ENCODE assay signal across 10 cellular contexts in the genomic region with DNA sequence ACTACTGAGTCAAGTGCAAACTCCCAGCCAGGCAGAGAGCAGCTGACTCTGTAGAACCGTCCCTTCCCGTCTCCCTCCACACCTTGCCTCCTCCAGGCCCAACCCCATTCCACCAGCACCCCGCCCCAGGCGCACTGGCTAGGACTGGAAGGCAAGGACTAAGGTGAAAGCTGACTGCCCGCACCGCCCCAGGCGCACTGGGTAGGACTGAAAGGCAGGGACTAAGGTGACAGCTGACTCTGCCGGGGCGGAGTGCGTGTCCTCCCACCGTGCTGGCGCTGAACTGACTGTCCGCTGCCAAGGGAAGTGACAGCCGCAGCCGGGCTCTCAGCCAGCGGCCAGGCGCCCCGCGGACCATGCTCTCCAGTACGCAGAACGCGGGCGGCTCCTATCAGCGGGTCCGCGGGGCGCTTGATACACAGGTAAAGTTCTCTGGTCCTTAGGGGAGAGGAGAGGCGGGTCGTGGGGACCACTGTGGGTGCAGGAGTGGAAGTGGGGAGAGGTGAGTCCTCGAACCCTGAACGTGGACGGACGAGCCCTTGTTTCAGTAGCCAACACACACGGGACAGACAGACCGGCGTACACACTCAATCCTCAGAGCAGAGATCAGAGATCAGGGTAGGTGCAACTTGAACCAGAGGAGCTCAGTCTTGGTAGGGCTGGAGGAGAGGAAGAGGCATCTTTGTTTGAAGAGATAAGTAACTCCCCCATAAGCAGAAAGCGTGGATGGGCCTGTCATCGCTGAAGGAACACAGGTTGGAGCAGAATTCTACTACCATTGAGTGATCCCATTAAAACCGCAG. TPM values are rescaled to one million over a fixed set of nuclear protein-coding genes. Genes with fewer than 3 reads are reported as not detected.
DNase-seq lines count a peak whose midpoint lies in the region; ATAC-seq and TF ChIP-seq lines count a peak whose summit lies in the region.
"Had no signal": no experiment of that assay in that cellular context is flagged by ENCODE, and none has a peak within 500 bp of the region (broad histone marks: within the 10 kb centered on the region; RNA-seq: fewer than 3 reads in every experiment).

No MANE protein-coding gene starts in this region.

- peak; percentile 98 to 99 (median 99) for ATAC-seq in right lobe of liver
- peak; percentile 71 to 89 for ATAC-seq in upper lobe of left lung (ENCODE audit: low FRiP score in 2 of 2)
- ATAC-seq in HG02798 (IDR thresholded peaks at IDR 0.05; ENCODE audit: poor library complexity, unreplicated experiment): no peak
- ATAC-seq: SK-N-SH treated with all-trans-retinoic acid at 6 μM for 48 hours had no signal

- H3K4me3 Mint-ChIP-seq in activated T-cell treated with anti-CD3 and anti-CD28 coated beads, Interleukin-2, amount 50 U/mL, for 24 hours: peak overlapping the region; percentile 33
- H3K4me3 Mint-ChIP-seq in dendritic cell treated with granulocyte-macrophage colony-stimulating factor and Interleukin-4, amounts not matched to agents 40 ng/mL and 50 ng/mL, for 4 days: peak overlapping the region; percentile 56

- H3K27ac Mint-ChIP-seq in activated T-cell treated with anti-CD3 and anti-CD28 coated beads, Interleukin-2, amount 50 U/mL, for 24 hours: no peak overlapping the region
- no peak overlapping the region for H3K27ac Mint-ChIP-seq in dendritic cell treated with granulocyte-macrophage colony-stimulating factor and Interleukin-4, amounts not matched to agents 40 ng/mL and 50 ng/mL, for 4 days

- TF ChIP-seq CTCF in right lobe of liver (IDR thresholded peaks at IDR 0.05) (no peak), upper lobe of left lung (IDR thresholded peaks at IDR 0.05) (no peak)

- peaks cover 55% of the 10 kb centered on the region for H3K27me3 Mint-ChIP-seq in activated T-cell treated with anti-CD3 and anti-CD28 coated beads, Interleukin-2, amount 50 U/mL, for 24 hours
- H3K27me3 Mint-ChIP-seq in dendritic cell treated with granulocyte-macrophage colony-stimulating factor and Interleukin-4, amounts not matched to agents 40 ng/mL and 50 ng/mL, for 4 days: peaks cover 13% of the 10 kb centered on the region

- H3K36me3 ChIP-seq in right lobe of liver (no peaks in the 10 kb centered on the region), upper lobe of left lung (no peaks in the 10 kb centered on the region)
- H3K36me3 ChIP-seq: BLaER1 had no signal

- intact Hi-C loops in dendritic cell treated with granulocyte-macrophage colony-stimulating factor and Interleukin-4, amounts not matched to agents 40 ng/mL and 50 ng/mL, for 4 days (cut with micrococcal nuclease): no loop called here
- intact Hi-C loops in right lobe of liver (cut with DNase I): no loop called here

- no peaks in the 10 kb centered on the region for H3K36me3 Mint-ChIP-seq in activated T-cell treated with anti-CD3 and anti-CD28 coated beads, Interleukin-2, amount 50 U/mL, for 24 hours (ENCODE audit: low read depth)
- no peaks in the 10 kb centered on the region for H3K36me3 Mint-ChIP-seq in dendritic cell treated with granulocyte-macrophage colony-stimulating factor and Interleukin-4, amounts not matched to agents 40 ng/mL and 50 ng/mL, for 4 days (ENCODE audit: low read depth)

- TF ChIP-seq EP300 in upper lobe of left lung (IDR thresholded peaks at IDR 0.05): no peak

- peak overlapping the region; percentile 14 to 44 (median 19) for H3K4me3 ChIP-seq in right lobe of liver
- peak overlapping the region in 3 of 4 donors; percentile 25 to 39 (median 35) for H3K4me3 ChIP-seq in upper lobe of left lung
- H3K4me3 ChIP-seq: BLaER1 had no signal

- H3K27me3 ChIP-seq in right lobe of liver (no peaks in the 10 kb centered on the region), upper lobe of left lung (no peaks in the 10 kb centered on the region)
- H3K27me3 ChIP-seq: BLaER1 had no signal

- no peaks in the 10 kb centered on the region for H3K9me3 Mint-ChIP-seq in activated T-cell treated with anti-CD3 and anti-CD28 coated beads, Interleukin-2, amount 50 U/mL, for 24 hours
- no peaks in the 10 kb centered on the region for H3K9me3 Mint-ChIP-seq in dendritic cell treated with granulocyte-macrophage colony-stimulating factor and Interleukin-4, amounts not matched to agents 40 ng/mL and 50 ng/mL, for 4 days

- peak; percentile 30 for DNase-seq in activated T-cell treated with anti-CD3 and anti-CD28 coated beads, Interleukin-2, amount 50 U/mL, for 24 hours
- DNase-seq in activated T-cell treated with anti-CD3 and anti-CD28 coated beads, Interleukin-2, amount 50 U/mL, for 1 hour: no peak
- peak; percentile 91 to 96 (median 92) for DNase-seq in right lobe of liver
- peak; percentile 84 to 90 for DNase-seq in upper lobe of left lung
- no peak for DNase-seq in NCI-H2196 (lab: John Stamatoyannopoulos, UW; ENCODE audit: unreplicated experiment)
- no peak for DNase-seq in central memory CD4-positive, alpha-beta T cell

- H3K4me1 ChIP-seq in right lobe of liver (no peaks in the 10 kb centered on the region), upper lobe of left lung (peaks cover 0 to 14% (median 0%) of the 10 kb centered on the region in 4 donors)
- H3K4me1 ChIP-seq: BLaER1 had no signal

- H3K4me1 Mint-ChIP-seq in activated T-cell treated with anti-CD3 and anti-CD28 coated beads, Interleukin-2, amount 50 U/mL, for 24 hours (ENCODE audit: low read depth): peaks cover 5% of the 10 kb centered on the region
- peaks cover 9% of the 10 kb centered on the region for H3K4me1 Mint-ChIP-seq in dendritic cell treated with granulocyte-macrophage colony-stimulating factor and Interleukin-4, amounts not matched to agents 40 ng/mL and 50 ng/mL, for 4 days (ENCODE audit: low read depth)

- peak overlapping the region in 1 of 3 donors; percentile 48 for H3K27ac ChIP-seq in right lobe of liver
- H3K27ac ChIP-seq in upper lobe of left lung: peak overlapping the region in 3 of 4 donors; percentile 19 to 57 (median 46)
- H3K27ac ChIP-seq: BLaER1 had no signal

- H3K9me3 ChIP-seq in right lobe of liver (no peaks in the 10 kb centered on the region), upper lobe of left lung (no peaks in the 10 kb centered on the region)

- no peak for TF ChIP-seq POLR2A in right lobe of liver (IDR thresholded peaks at IDR 0.05)
- peak in 1 of 4 donors; percentile 55 for TF ChIP-seq POLR2A in upper lobe of left lung (IDR thresholded peaks at IDR 0.05)

- 22% methylated on average over 20 of the region's 39 CpGs for WGBS in right lobe of liver (ENCODE audit: insufficient coverage, low coverage, low lambda C conversion rate, missing lambda C conversion rate)
- WGBS in upper lobe of left lung, 2 donors: 26 to 36% methylated on average over 28 to 35 of the region's 39 CpGs

RNA-seq across cellular contexts. Expression of gene RBM11, which starts 58.0 kb away (rescaled TPM):
- under 1 TPM in 2 of 6 experiments, not detected in 4; 0.24 to 0.37 TPM for total RNA-seq in right lobe of liver
- 1 to 10 TPM; 1.2 to 5.4 (median 1.7) TPM for total RNA-seq in upper lobe of left lung

Comparison
In these comparisons a context has a peak if more than half of its experiments do, and no peak if none do; other contexts are left out.
1. DNase-seq: peak in activated T-cell treated with anti-CD3 and anti-CD28 coated beads, Interleukin-2, amount 50 U/mL, for 24 hours (single experiment), right lobe of liver (3 of 3) and upper lobe of left lung (2 of 2); none in activated T-cell treated with anti-CD3 and anti-CD28 coated beads, Interleukin-2, amount 50 U/mL, for 1 hour (single experiment), NCI-H2196 (single experiment) and central memory CD4-positive, alpha-beta T cell (single experiment).